1 cellular context compared by ENCODE assay signal in genomic region chr7:101244385-101245146, GRCh38.
A peak's percentile ranks its signal among the peaks of the same experiment; 100 is the strongest.
TF ChIP-seq lines count a peak whose summit lies in the region.

Gene FIS1 (minus strand): TSS chr7:101245081. CDS start chr7:101245004, 77 bp downstream.

TF ChIP-seq in HepG2, 621 proteins besides CTCF, POLR2A, EP300 and RAD21 (continued from another document and continues in another):
- TF ChIP-seq E2F2 (CRISPR knock-in tag; IDR thresholded peaks at IDR 0.05; ENCODE audit: borderline replicate concordance) (peak; percentile 78), SRSF1 (optimal IDR thresholded peaks at IDR 0.05; ENCODE audit: low read depth, low read length) (peak; percentile 55), FOXJ3 (CRISPR knock-in tag; IDR thresholded peaks at IDR 0.05; ENCODE audit: borderline replicate concordance) (peak; percentile 70; the same call in 1 of the 2 replicates), DZIP1 (CRISPR knock-in tag; IDR thresholded peaks at IDR 0.05) (0 out of 2 replicates have a peak, but pooled peaks have one; percentile 44), NCOR1 (IDR thresholded peaks at IDR 0.05; ENCODE audit: borderline replicate concordance, low read length) (peak; percentile 15; the same call in 1 of the 2 replicates), KDM6A (CRISPR knock-in tag; IDR thresholded peaks at IDR 0.05; ENCODE audit: low read depth) (no peak), ZNF569 (CRISPR knock-in tag; IDR thresholded peaks at IDR 0.05; ENCODE audit: borderline replicate concordance) (no peak), KLF12 (CRISPR knock-in tag; IDR thresholded peaks at IDR 0.05; ENCODE audit: borderline replicate concordance) (peak; percentile 69; the same call in 1 of the 2 replicates), AHR (CRISPR knock-in tag; IDR thresholded peaks at IDR 0.05) (0 out of 2 replicates have a peak, but pooled peaks have one; percentile 76), MIER2 (CRISPR knock-in tag; IDR thresholded peaks at IDR 0.05) (no peak), ATF4 (CRISPR knock-in tag; IDR thresholded peaks at IDR 0.05) (peak in 1 of 2 experiments; percentile 12; a peak in 1 of 4 replicates), MTERF4 (CRISPR knock-in tag; IDR thresholded peaks at IDR 0.05) (peak; percentile 86; the same call in 1 of the 2 replicates), ZNF562 (CRISPR knock-in tag; IDR thresholded peaks at IDR 0.05; ENCODE audit: borderline replicate concordance) (no peak), MEIS2 (CRISPR knock-in tag; IDR thresholded peaks at IDR 0.05) (peak; percentile 44; the same call in 1 of the 2 replicates), MED1 (CRISPR knock-in tag; IDR thresholded peaks at IDR 0.05) (peak; percentile 44), PRDM10 (CRISPR knock-in tag; IDR thresholded peaks at IDR 0.05; ENCODE audit: low read depth) (peak; percentile 12; the same call in 1 of the 2 replicates), ZNF451 (CRISPR knock-in tag; IDR thresholded peaks at IDR 0.05) (0 out of 2 replicates have a peak, but pooled peaks have one; percentile 30), ZNF766 (CRISPR knock-in tag; IDR thresholded peaks at IDR 0.05; ENCODE audit: borderline replicate concordance) (peak; percentile 37; the same call in 1 of the 2 replicates), ZNF891 (CRISPR knock-in tag; IDR thresholded peaks at IDR 0.05) (peak; percentile 29), ZNF121 (CRISPR knock-in tag; IDR thresholded peaks at IDR 0.05) (peak; percentile 72), ZBTB40 (IDR thresholded peaks at IDR 0.05) (peak; percentile 60; the same call in 1 of the 2 replicates), ZBTB40 (CRISPR knock-in tag; IDR thresholded peaks at IDR 0.05) (no peak; the same call in 1 of the 2 replicates), STAT6 (CRISPR knock-in tag; IDR thresholded peaks at IDR 0.05; ENCODE audit: borderline replicate concordance) (peak; percentile 89; the same call in 1 of the 2 replicates), ZNF710 (CRISPR knock-in tag; IDR thresholded peaks at IDR 0.05; ENCODE audit: borderline replicate concordance) (peak; percentile 43; the same call in 1 of the 2 replicates), ZNF746 (CRISPR knock-in tag; IDR thresholded peaks at IDR 0.05) (0 out of 2 replicates have a peak, but pooled peaks have one; percentile 45), RCOR2 (CRISPR knock-in tag; IDR thresholded peaks at IDR 0.05) (peak; percentile 64; the same call in 1 of the 2 replicates), HOXD1 (CRISPR knock-in tag; IDR thresholded peaks at IDR 0.05) (peak; percentile 68; the same call in 1 of the 2 replicates)
